In the genomic region with DNA sequence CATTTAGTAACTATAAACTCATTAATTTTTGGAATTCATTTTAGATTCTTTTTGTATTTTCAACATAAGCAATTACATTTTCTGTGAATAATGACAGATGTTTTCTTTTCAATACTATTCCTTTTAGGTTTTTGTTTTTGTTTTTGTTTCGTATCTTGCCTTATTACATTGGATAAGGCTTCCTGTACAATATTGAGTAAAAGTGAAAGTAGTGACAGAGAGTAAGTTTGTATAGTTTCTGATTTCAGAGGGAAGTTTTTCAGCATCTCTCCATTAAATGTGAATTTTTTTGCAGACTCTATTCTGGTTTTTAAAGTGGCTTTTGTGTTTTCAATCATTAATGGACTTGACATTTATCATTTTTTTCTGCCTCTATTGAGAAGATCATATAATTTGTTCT, we compare ENCODE assay signal across 15 cellular contexts. TPM values are rescaled to one million over a fixed set of nuclear protein-coding genes. Genes with fewer than 3 reads are reported as not detected.
DNase-seq lines count a peak whose midpoint lies in the region; ATAC-seq and TF ChIP-seq lines count a peak whose summit lies in the region.
"Had no signal": no experiment of that assay in that cellular context is flagged by ENCODE, and none has a peak within 500 bp of the region (broad histone marks: within the 10 kb centered on the region; RNA-seq: fewer than 3 reads in every experiment).

No MANE protein-coding gene starts in this region.

- TF ChIP-seq POLR2A in uterus (IDR thresholded peaks at IDR 0.05), result no peak

- no peaks in the 10 kb centered on the region for H3K36me3 ChIP-seq in uterus
- H3K36me3 ChIP-seq: breast epithelium had no signal

- no peak for DNase-seq in activated naive CD8-positive, alpha-beta T cell treated with anti-CD3 and anti-CD28 coated beads, Interleukin-2, amount 50 U/mL, for 24 hours
- DNase-seq in uterus (no peak), pons (ENCODE audit: low spot score) (no peak)
- DNase-seq: activated CD8-positive, alpha-beta memory T cell treated with anti-CD3 and anti-CD28 coated beads, Interleukin-2, amount 50 U/mL, for 48 hours; midbrain; NCI-H1436 treated with DMSO at 0.1 percent for 48 hours; stimulated activated CD4-positive, alpha-beta T cell treated with anti-CD3 and anti-CD28 coated beads, Interleukin-2, amount 100 ng/mL, for 48 hours had no signal

- no peaks in the 10 kb centered on the region for H3K36me3 Mint-ChIP-seq in activated naive CD8-positive, alpha-beta T cell
- peaks cover 3% of the 10 kb centered on the region for H3K36me3 Mint-ChIP-seq in activated naive CD8-positive, alpha-beta T cell treated with anti-CD3 and anti-CD28 coated beads, Interleukin-2, amount 50 U/mL, for 24 hours (ENCODE audit: low read depth)
- H3K36me3 Mint-ChIP-seq in stimulated activated naive CD8-positive, alpha-beta T cell treated with anti-CD3 and anti-CD28 coated beads, Interleukin-15, Interleukin-2, amounts not matched to agents 100 ng/mL and 50 ng/mL, for 24 hours (ENCODE audit: low read depth), result no peaks in the 10 kb centered on the region

- H3K4me3 Mint-ChIP-seq in activated naive CD8-positive, alpha-beta T cell, result peak overlapping the region; percentile 60
- no peak overlapping the region for H3K4me3 Mint-ChIP-seq in activated naive CD8-positive, alpha-beta T cell treated with anti-CD3 and anti-CD28 coated beads, Interleukin-2, amount 50 U/mL, for 24 hours
- H3K4me3 Mint-ChIP-seq in stimulated activated naive CD8-positive, alpha-beta T cell treated with anti-CD3 and anti-CD28 coated beads, Interleukin-15, Interleukin-2, amounts not matched to agents 100 ng/mL and 50 ng/mL, for 24 hours, result peak overlapping the region; percentile 14

- no peaks in the 10 kb centered on the region for H3K4me1 ChIP-seq in uterus
- H3K4me1 ChIP-seq: breast epithelium had no signal

- no peak overlapping the region for H3K27ac ChIP-seq in uterus
- H3K27ac ChIP-seq: breast epithelium, epithelial cell of prostate had no signal

- no peak for TF ChIP-seq CTCF in uterus (IDR thresholded peaks at IDR 0.05)

- H3K4me3 ChIP-seq in uterus, result no peak overlapping the region
- H3K4me3 ChIP-seq: breast epithelium had no signal

- H3K27me3 ChIP-seq in uterus, result no peaks in the 10 kb centered on the region
- H3K27me3 ChIP-seq: breast epithelium had no signal

- intact Hi-C loops in uterus (cut with DNase I; ENCODE audit: low total_unique reads), result no loop called here

- no peak for ATAC-seq in activated naive CD8-positive, alpha-beta T cell treated with anti-CD3 and anti-CD28 coated beads, Interleukin-2, amount 50 U/mL, for 24 hours
- ATAC-seq in GM21576 (IDR thresholded peaks at IDR 0.05; ENCODE audit: unreplicated experiment), result peak; percentile 87
- peak; percentile 74 for ATAC-seq in HG03196 (IDR thresholded peaks at IDR 0.05; ENCODE audit: unreplicated experiment)
- no peak for ATAC-seq in GM19023 (IDR thresholded peaks at IDR 0.05; ENCODE audit: unreplicated experiment)

- no peaks in the 10 kb centered on the region for H3K27me3 Mint-ChIP-seq in activated naive CD8-positive, alpha-beta T cell
- H3K27me3 Mint-ChIP-seq in activated naive CD8-positive, alpha-beta T cell treated with anti-CD3 and anti-CD28 coated beads, Interleukin-2, amount 50 U/mL, for 24 hours, result no peaks in the 10 kb centered on the region
- H3K27me3 Mint-ChIP-seq in stimulated activated naive CD8-positive, alpha-beta T cell treated with anti-CD3 and anti-CD28 coated beads, Interleukin-15, Interleukin-2, amounts not matched to agents 100 ng/mL and 50 ng/mL, for 24 hours, result no peaks in the 10 kb centered on the region

- peaks cover 34% of the 10 kb centered on the region for H3K4me1 Mint-ChIP-seq in activated naive CD8-positive, alpha-beta T cell (ENCODE audit: low read depth)
- H3K4me1 Mint-ChIP-seq in activated naive CD8-positive, alpha-beta T cell treated with anti-CD3 and anti-CD28 coated beads, Interleukin-2, amount 50 U/mL, for 24 hours, result peaks cover 34% of the 10 kb centered on the region
- peaks cover 40% of the 10 kb centered on the region for H3K4me1 Mint-ChIP-seq in stimulated activated naive CD8-positive, alpha-beta T cell treated with anti-CD3 and anti-CD28 coated beads, Interleukin-15, Interleukin-2, amounts not matched to agents 100 ng/mL and 50 ng/mL, for 24 hours (ENCODE audit: low read depth)

- no peaks in the 10 kb centered on the region for H3K9me3 Mint-ChIP-seq in activated naive CD8-positive, alpha-beta T cell (ENCODE audit: low read depth)
- H3K9me3 Mint-ChIP-seq in activated naive CD8-positive, alpha-beta T cell treated with anti-CD3 and anti-CD28 coated beads, Interleukin-2, amount 50 U/mL, for 24 hours, result peaks cover 13% of the 10 kb centered on the region
- H3K9me3 Mint-ChIP-seq in stimulated activated naive CD8-positive, alpha-beta T cell treated with anti-CD3 and anti-CD28 coated beads, Interleukin-15, Interleukin-2, amounts not matched to agents 100 ng/mL and 50 ng/mL, for 24 hours, result peaks cover 13% of the 10 kb centered on the region

- peak overlapping the region; percentile 36 for H3K27ac Mint-ChIP-seq in activated naive CD8-positive, alpha-beta T cell
- H3K27ac Mint-ChIP-seq in activated naive CD8-positive, alpha-beta T cell treated with anti-CD3 and anti-CD28 coated beads, Interleukin-2, amount 50 U/mL, for 24 hours, result no peak overlapping the region
- H3K27ac Mint-ChIP-seq in stimulated activated naive CD8-positive, alpha-beta T cell treated with anti-CD3 and anti-CD28 coated beads, Interleukin-15, Interleukin-2, amounts not matched to agents 100 ng/mL and 50 ng/mL, for 24 hours, result peak overlapping the region; percentile 0

- H3K9me3 ChIP-seq in uterus, result no peaks in the 10 kb centered on the region
- H3K9me3 ChIP-seq: breast epithelium had no signal

RNA-seq across cellular contexts. Expression of a gene that starts 12.8 kb away (rescaled TPM):
- 10 to 100 TPM in 1 of 4 donors, 1 to 10 TPM in 2, under 1 TPM in 1; 0.26 to 33.9 (median 2.0) TPM for total RNA-seq in uterus
- total RNA-seq: G401 had no signal

Comparison
In these comparisons a context has a peak if more than half of its experiments do, and no peak if none do; other contexts are left out.
1. ATAC-seq: peak in GM21576 (single experiment) and HG03196 (single experiment); none in activated naive CD8-positive, alpha-beta T cell treated with anti-CD3 and anti-CD28 coated beads, Interleukin-2, amount 50 U/mL, for 24 hours (single experiment) and GM19023 (single experiment).